Comparison of ENCODE assay signal across 18 cellular contexts in genomic region chr6:47007657-47008396, GRCh38. TPM values are rescaled to one million over a fixed set of nuclear protein-coding genes. Genes with fewer than 3 reads are reported as not detected.
DNase-seq lines count a peak whose midpoint lies in the region; ATAC-seq and TF ChIP-seq lines count a peak whose summit lies in the region.
"Had no signal": no experiment of that assay in that cellular context is flagged by ENCODE, and none has a peak within 500 bp of the region (broad histone marks: within the 10 kb centered on the region; RNA-seq: fewer than 3 reads in every experiment).

No MANE protein-coding gene starts in this region.

- no peaks in the 10 kb centered on the region for H3K9me2 ChIP-seq in HCT116 (ENCODE audit: insufficient read depth)

- DNase-seq in HCT116 (ENCODE audit: low read depth, low spot score) (no peak), RPMI7951 (ENCODE audit: low read depth) (peak; percentile 72), esophagus muscularis mucosa (ENCODE audit: extremely low spot score) (peak; percentile 74), NCI-H82 (lab: John Stamatoyannopoulos, UW) (no peak), NCI-H2029 (lab: John Stamatoyannopoulos, UW) (no peak)
- no peak for DNase-seq in stimulated activated effector memory CD8-positive, alpha-beta T cell treated with anti-CD3 and anti-CD28 coated beads, Interleukin-12 subunit alpha, Interleukin-12 subunit beta, amount 100 ng/mL, for 72 hours (ENCODE audit: low spot score in 2 of 2)
- DNase-seq: ACHN; CD4-positive, alpha-beta T cell; DMS153; DND-41; GDM1; H7 had no signal

- H2AFZ ChIP-seq in HCT116 (ENCODE audit: low read depth, low read length, poor library complexity, severe bottlenecking), result no peak overlapping the region
- H2AFZ ChIP-seq: GM23338 had no signal

- no peak for TF ChIP-seq POLR2A in HCT116 (IDR thresholded peaks at IDR 0.05; ENCODE audit: borderline replicate concordance, extremely low read depth, insufficient read depth, insufficient read length)
- TF ChIP-seq POLR2A in esophagus muscularis mucosa (IDR thresholded peaks at IDR 0.05; ENCODE audit: low read depth), result no peak

- H3K27ac ChIP-seq in HCT116 (ENCODE audit: low read depth, low read length) (no peak overlapping the region), esophagus muscularis mucosa (replicated peaks in 1 of 4) (no peak overlapping the region)
- H3K27ac ChIP-seq: BLaER1 treated with 17β-estradiol and CSF1 and Interleukin-3, amounts not matched to agents 10 nM and 100 nM; HL-60 had no signal

- H3K36me3 ChIP-seq in HCT116 (ENCODE audit: control insufficient read depth in 1 of 2, insufficient read depth in 2 of 2, low read length in 2 of 2) (peaks cover 0 to 21% of the 10 kb centered on the region in 2 experiments; a peak in 1 of 4 replicates), esophagus muscularis mucosa (no peaks in the 10 kb centered on the region)
- H3K36me3 ChIP-seq: BLaER1 treated with 17β-estradiol and CSF1 and Interleukin-3, amounts not matched to agents 10 nM and 100 nM had no signal

- H3K9ac ChIP-seq in HCT116 (ENCODE audit: low read length), result no peak overlapping the region
- H3K9ac ChIP-seq: BLaER1 treated with 17β-estradiol and CSF1 and Interleukin-3, amounts not matched to agents 10 nM and 100 nM had no signal

- no peaks in the 10 kb centered on the region for H4K20me1 ChIP-seq in HCT116 (ENCODE audit: insufficient read depth)
- H4K20me1 ChIP-seq: BLaER1 treated with 17β-estradiol and CSF1 and Interleukin-3, amounts not matched to agents 10 nM and 100 nM had no signal

- TF ChIP-seq CTCF in HCT116 (IDR thresholded peaks at IDR 0.05 in 2 of 3, conservative IDR thresholded peaks at IDR 0.05 in 1 of 3; ENCODE audit: borderline replicate concordance in 1 of 3, insufficient read depth in 1 of 3, low read depth in 2 of 3, low read length in 2 of 3), result no peak
- TF ChIP-seq CTCF in esophagus muscularis mucosa (IDR thresholded peaks at IDR 0.05), result no peak

- no peaks in the 10 kb centered on the region for H3K79me2 ChIP-seq in HCT116 (ENCODE audit: insufficient read depth, low read length)

- H3K27ac Mint-ChIP-seq in stimulated activated effector memory CD8-positive, alpha-beta T cell treated with anti-CD3 and anti-CD28 coated beads, Interleukin-12 subunit alpha, Interleukin-12 subunit beta, amount 100 ng/mL, for 72 hours, result no peak overlapping the region
- H3K27ac Mint-ChIP-seq: CD4-positive, alpha-beta T cell; GM23338 had no signal

- ATAC-seq in HCT116, result peak; percentile 71; the same call in 1 of the 2 replicates
- ATAC-seq in stimulated activated effector memory CD8-positive, alpha-beta T cell treated with anti-CD3 and anti-CD28 coated beads, Interleukin-12 subunit alpha, Interleukin-12 subunit beta, amount 100 ng/mL, for 72 hours, result peak; percentile 39
- no peak for ATAC-seq in HG03039 (IDR thresholded peaks at IDR 0.05; ENCODE audit: unreplicated experiment)
- ATAC-seq: GM23338, K562 had no signal

- 74% methylated on average over 3 of the region's 3 CpGs for WGBS in esophagus muscularis mucosa

- no peaks in the 10 kb centered on the region for H3K36me3 Mint-ChIP-seq in stimulated activated effector memory CD8-positive, alpha-beta T cell treated with anti-CD3 and anti-CD28 coated beads, Interleukin-12 subunit alpha, Interleukin-12 subunit beta, amount 100 ng/mL, for 72 hours

- no TSS peak for BruUV-seq in HCT116 (replicated peaks; lab: Mats Ljungman, UMichigan)

- H3K9me3 Mint-ChIP-seq in stimulated activated effector memory CD8-positive, alpha-beta T cell treated with anti-CD3 and anti-CD28 coated beads, Interleukin-12 subunit alpha, Interleukin-12 subunit beta, amount 100 ng/mL, for 72 hours, result no peaks in the 10 kb centered on the region
- H3K9me3 Mint-ChIP-seq: CD4-positive, alpha-beta T cell; GM23338 had no signal

- RAD21 ChIA-PET in HCT116 (lab: Charles Lee; ENCODE audit: low non-redundant PET in 1 of 2, low total read pairs in 2 of 2, uncharacterized antibody in 2 of 2, unreplicated experiment in 2 of 2), result no interaction called here

- POLR2A ChIA-PET in HCT116 (lab: Charles Lee), result no interaction called here

- H3K4me1 ChIP-seq in HCT116 (ENCODE audit: control insufficient read depth in 1 of 2, insufficient read depth in 2 of 2, low read length in 2 of 2), result no peaks in the 10 kb centered on the region
- H3K4me1 ChIP-seq in esophagus muscularis mucosa, result no peaks in the 10 kb centered on the region
- H3K4me1 ChIP-seq: BLaER1 treated with 17β-estradiol and CSF1 and Interleukin-3, amounts not matched to agents 10 nM and 100 nM had no signal

- H3K27me3 ChIP-seq in HCT116 (ENCODE audit: insufficient read depth, low read length) (no peaks in the 10 kb centered on the region), esophagus muscularis mucosa (no peaks in the 10 kb centered on the region)
- H3K27me3 ChIP-seq: BLaER1 treated with 17β-estradiol and CSF1 and Interleukin-3, amounts not matched to agents 10 nM and 100 nM had no signal

- CTCF ChIA-PET in HCT116 (lab: Charles Lee), result no interaction called here

- TF ChIP-seq RAD21 in HCT116 (IDR thresholded peaks at IDR 0.05; ENCODE audit: low read depth), result no peak

- no peaks in the 10 kb centered on the region for H3K9me3 ChIP-seq in HCT116 (ENCODE audit: control insufficient read depth in 1 of 2, insufficient read depth in 1 of 2, low read depth in 1 of 2, low read length in 2 of 2)
- H3K9me3 ChIP-seq in esophagus muscularis mucosa, result no peaks in the 10 kb centered on the region

- H3K4me3 ChIP-seq in HCT116 (replicated peaks in 1 of 2; ENCODE audit: low read depth in 1 of 2, low read length in 2 of 2) (no peak overlapping the region), esophagus muscularis mucosa (no peak overlapping the region)
- H3K4me3 ChIP-seq: BLaER1 treated with 17β-estradiol and CSF1 and Interleukin-3, amounts not matched to agents 10 nM and 100 nM; GM23338; K562 had no signal

- no peaks in the 10 kb centered on the region for H3K4me1 Mint-ChIP-seq in stimulated activated effector memory CD8-positive, alpha-beta T cell treated with anti-CD3 and anti-CD28 coated beads, Interleukin-12 subunit alpha, Interleukin-12 subunit beta, amount 100 ng/mL, for 72 hours
- H3K4me1 Mint-ChIP-seq: GM23338 had no signal

- no peak overlapping the region for H3K4me3 Mint-ChIP-seq in stimulated activated effector memory CD8-positive, alpha-beta T cell treated with anti-CD3 and anti-CD28 coated beads, Interleukin-12 subunit alpha, Interleukin-12 subunit beta, amount 100 ng/mL, for 72 hours
- H3K4me3 Mint-ChIP-seq: CD4-positive, alpha-beta T cell; GM23338 had no signal

- intact Hi-C loops in HCT116 (cut with micrococcal nuclease), result no loop called here
- intact Hi-C loops in esophagus muscularis mucosa (cut with DNase I), result no loop called here

- no peak for TF ChIP-seq EP300 in esophagus muscularis mucosa (IDR thresholded peaks at IDR 0.05)

- H3K4me2 ChIP-seq in HCT116 (ENCODE audit: low read length), result no peak overlapping the region
- H3K4me2 ChIP-seq: BLaER1 treated with 17β-estradiol and CSF1 and Interleukin-3, amounts not matched to agents 10 nM and 100 nM; GM23338 had no signal

TF ChIP-seq in HCT116, 20 proteins besides CTCF, POLR2A, EP300 and RAD21 (continues in another document):
- no peak for TF ChIP-seq SIN3A (IDR thresholded peaks at IDR 0.05; ENCODE audit: low read depth)
- TF ChIP-seq MAX (IDR thresholded peaks at IDR 0.05), result no peak
- TF ChIP-seq CEBPB (IDR thresholded peaks at IDR 0.05; ENCODE audit: low read depth), result no peak
- TF ChIP-seq, protein P1, sequence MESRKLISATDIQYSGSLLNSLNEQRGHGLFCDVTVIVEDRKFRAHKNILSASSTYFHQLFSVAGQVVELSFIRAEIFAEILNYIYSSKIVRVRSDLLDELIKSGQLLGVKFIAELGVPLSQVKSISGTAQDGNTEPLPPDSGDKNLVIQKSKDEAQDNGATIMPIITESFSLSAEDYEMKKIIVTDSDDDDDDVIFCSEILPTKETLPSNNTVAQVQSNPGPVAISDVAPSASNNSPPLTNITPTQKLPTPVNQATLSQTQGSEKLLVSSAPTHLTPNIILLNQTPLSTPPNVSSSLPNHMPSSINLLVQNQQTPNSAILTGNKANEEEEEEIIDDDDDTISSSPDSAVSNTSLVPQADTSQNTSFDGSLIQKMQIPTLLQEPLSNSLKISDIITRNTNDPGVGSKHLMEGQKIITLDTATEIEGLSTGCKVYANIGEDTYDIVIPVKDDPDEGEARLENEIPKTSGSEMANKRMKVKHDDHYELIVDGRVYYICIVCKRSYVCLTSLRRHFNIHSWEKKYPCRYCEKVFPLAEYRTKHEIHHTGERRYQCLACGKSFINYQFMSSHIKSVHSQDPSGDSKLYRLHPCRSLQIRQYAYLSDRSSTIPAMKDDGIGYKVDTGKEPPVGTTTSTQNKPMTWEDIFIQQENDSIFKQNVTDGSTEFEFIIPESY (IDR thresholded peaks at IDR 0.05; ENCODE audit: extremely low read depth, insufficient replicate concordance, low read length), result no peak
- no peak for TF ChIP-seq ATF3 (IDR thresholded peaks at IDR 0.05)
- TF ChIP-seq TCF7L2 (IDR thresholded peaks at IDR 0.05; ENCODE audit: borderline replicate concordance, extremely low read depth, insufficient read depth, insufficient read length), result no peak
- no peak for TF ChIP-seq JUND (IDR thresholded peaks at IDR 0.05)
- TF ChIP-seq EGR1 (IDR thresholded peaks at IDR 0.05; ENCODE audit: low read depth), result no peak
- no peak for TF ChIP-seq ELF1 (IDR thresholded peaks at IDR 0.05; ENCODE audit: borderline replicate concordance, low read depth)

RNA-seq across cellular contexts. Expression of gene ADGRF1, which starts 34.3 kb away (rescaled TPM):
- total RNA-seq in HCT116 (2021; ENCODE audit: unreplicated experiment) (39.6 TPM), esophagus muscularis mucosa (under 1 TPM in 1 of 4 donors, not detected in 3; 0.83 TPM)
- 23.0 and 35.4 TPM in 2 replicates for polyA plus RNA-seq in HCT116 (2012)
- total RNA-seq in RPMI7951 (2014; rRNA removed; shearing (Covaris generic)), result 0.24 and 0.39 TPM in 2 replicates
- total RNA-seq: A172; CD4-positive, alpha-beta T cell; GM23338; H7; K562 had no signal
- polyA plus RNA-seq: GM23338, K562 had no signal

Comparison
In these comparisons a context has a peak if more than half of its experiments do, and no peak if none do; other contexts are left out.
1. DNase-seq: peak in RPMI7951 (single experiment) and esophagus muscularis mucosa (single experiment); none in HCT116 (single experiment), stimulated activated effector memory CD8-positive, alpha-beta T cell treated with anti-CD3 and anti-CD28 coated beads, Interleukin-12 subunit alpha, Interleukin-12 subunit beta, amount 100 ng/mL, for 72 hours (0 of 2), NCI-H82 (single experiment) and NCI-H2029 (single experiment).
2. RNA of gene ADGRF1, which starts 34.3 kb away (total RNA-seq): 39.6 TPM in HCT116 (single experiment); 0.24 to 0.39 TPM in RPMI7951 and 0.83 TPM in esophagus muscularis mucosa; every median in the first group is over 10 times any median in the second.